In the genomic region with DNA sequence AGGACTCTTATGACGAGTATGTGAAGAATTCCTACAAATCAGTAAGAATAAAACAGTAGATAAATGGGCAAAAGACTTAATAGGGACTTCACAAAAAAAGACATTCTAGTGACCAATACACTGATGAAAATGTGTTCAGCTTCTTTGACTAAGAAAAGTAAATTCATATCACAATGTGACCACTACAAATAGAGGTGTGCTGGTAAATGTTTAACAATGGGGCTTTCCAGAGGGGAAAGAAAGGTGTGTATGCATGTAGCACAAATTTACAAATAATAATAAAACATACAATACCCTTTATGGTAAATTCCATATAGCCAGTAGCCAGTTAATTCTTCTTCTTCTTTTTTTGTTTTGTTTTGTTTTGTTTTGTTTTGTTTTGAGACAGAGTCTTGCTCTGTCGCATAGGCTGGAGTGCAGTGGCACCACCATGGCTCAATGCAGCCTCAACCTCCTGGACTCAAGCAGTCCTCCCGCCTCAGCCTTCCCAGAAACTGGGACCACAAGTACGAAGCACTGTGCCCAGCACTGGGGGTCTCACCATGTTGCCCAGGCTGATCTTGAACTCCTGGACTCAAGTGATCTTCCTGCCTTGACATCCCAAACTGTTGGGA, we compare ENCODE assay signal across 22 cellular contexts. TPM values are rescaled to one million over a fixed set of nuclear protein-coding genes. Genes with fewer than 3 reads are reported as not detected.
DNase-seq lines count a peak whose midpoint lies in the region; ATAC-seq and TF ChIP-seq lines count a peak whose summit lies in the region.
"Had no signal": no experiment of that assay in that cellular context is flagged by ENCODE, and none has a peak within 500 bp of the region (broad histone marks: within the 10 kb centered on the region; RNA-seq: fewer than 3 reads in every experiment).

No MANE protein-coding gene starts in this region.

- ATAC-seq in GM18505 (IDR thresholded peaks at IDR 0.05; ENCODE audit: unreplicated experiment): peak; percentile 65
- ATAC-seq in GM19452 (IDR thresholded peaks at IDR 0.05; ENCODE audit: unreplicated experiment): peak; percentile 81
- ATAC-seq in HG02798 (IDR thresholded peaks at IDR 0.05; ENCODE audit: poor library complexity, unreplicated experiment): peak; percentile 88
- peak; percentile 74 for ATAC-seq in HG03196 (IDR thresholded peaks at IDR 0.05; ENCODE audit: unreplicated experiment)
- ATAC-seq: T-cell, upper lobe of right lung had no signal

- no peak overlapping the region for H3K4me3 ChIP-seq in right atrium auricular region
- H3K4me3 ChIP-seq: BLaER1, upper lobe of right lung had no signal

- TF ChIP-seq POLR2A in GM18505 (IDR thresholded peaks at IDR 0.05; ENCODE audit: borderline replicate concordance, extremely low read depth, insufficient read depth, insufficient read length): no peak

- H3K9me3 ChIP-seq in right atrium auricular region: no peaks in the 10 kb centered on the region
- H3K9me3 ChIP-seq: BLaER1, upper lobe of right lung had no signal

- no peaks in the 10 kb centered on the region for H3K4me1 ChIP-seq in right atrium auricular region
- H3K4me1 ChIP-seq: BLaER1, upper lobe of right lung had no signal

- no peak overlapping the region for H3K27ac ChIP-seq in right atrium auricular region
- H3K27ac ChIP-seq: BLaER1, upper lobe of right lung had no signal

- in situ Hi-C loops in GM13977 (cut with MboI; ENCODE audit: low pct_unique_long_range_greater_than_20kb, low sequenced_read_pairs, unreplicated experiment): no loop called here

- no peak for TF ChIP-seq CTCF in GM13977 (IDR thresholded peaks at IDR 0.05; ENCODE audit: extremely low read depth, insufficient read depth, missing control alignments)
- TF ChIP-seq CTCF in right atrium auricular region (IDR thresholded peaks at IDR 0.05): no peak

- H3K36me3 ChIP-seq in right atrium auricular region: no peaks in the 10 kb centered on the region
- H3K36me3 ChIP-seq: BLaER1, upper lobe of right lung had no signal

- DNase-seq in UCSD-AML1 (lab: John Stamatoyannopoulos, UW; ENCODE audit: unreplicated experiment): no peak
- no peak for DNase-seq in GM13977 (ENCODE audit: low spot score)
- DNase-seq in right atrium auricular region (ENCODE audit: low spot score): no peak
- no peak for DNase-seq in stimulated activated CD4-positive, alpha-beta T cell treated with anti-CD3 and anti-CD28 coated beads, Interleukin-4, amount 100 ng/mL, for 4 hours
- DNase-seq: DMS 273 treated with DMSO at 0.1 percent for 48 hours; effector CD8-positive, alpha-beta T cell; HFFc6; hippocampal formation; Karpas-422; kidney; NCI-H1105; NCI-H2171; RPMI8226; stimulated activated CD4-positive, alpha-beta T cell treated with anti-CD3 and anti-CD28 coated beads, Interleukin-12 subunit alpha, Interleukin-12 subunit beta, amount 100 ng/mL, for 4 hours; stimulated activated naive CD4-positive, alpha-beta T cell; T-cell; upper lobe of right lung had no signal

- H3K27me3 ChIP-seq in right atrium auricular region: no peaks in the 10 kb centered on the region
- H3K27me3 ChIP-seq: BLaER1, upper lobe of right lung had no signal

RNA-seq across cellular contexts. Expression of gene NMD3, which starts 17.5 kb away (rescaled TPM):
- 10 to 100 TPM; 33.2 to 40.8 TPM for total RNA-seq in right atrium auricular region
